Comparison of ENCODE assay signal across 29 cellular contexts in the genomic region with DNA sequence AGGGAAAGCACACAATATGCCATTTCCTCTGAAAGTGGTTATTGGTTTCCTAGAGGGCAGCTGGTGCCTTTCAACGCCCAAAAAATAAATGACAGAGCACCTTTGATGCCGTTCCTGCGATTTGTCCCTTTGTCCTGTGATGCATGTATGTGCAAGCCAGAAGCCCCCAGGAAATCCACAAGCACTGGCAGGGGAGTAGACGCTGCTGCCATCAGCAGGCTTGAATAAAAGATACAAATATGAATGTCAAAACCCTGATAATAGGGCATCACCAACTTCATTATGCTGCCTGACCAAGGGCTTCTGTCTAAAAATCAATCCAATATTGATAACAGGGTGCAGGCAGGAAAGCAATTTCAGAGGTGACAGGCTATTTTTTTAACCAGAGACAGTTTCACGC.
"Had no signal": no experiment of that assay in that cellular context is flagged by ENCODE, and none has a peak within 500 bp of the region (broad histone marks: within the 10 kb centered on the region; RNA-seq: fewer than 3 reads in every experiment).

No MANE protein-coding gene starts in this region.

- H3K4me1 ChIP-seq: ascending aorta, breast epithelium, colonic mucosa had no signal

- H3K36me3 ChIP-seq: ascending aorta, breast epithelium, cardiac muscle cell, colonic mucosa had no signal

- H3K27ac ChIP-seq: ascending aorta, breast epithelium, cardiac muscle cell, colonic mucosa, epithelial cell of prostate, VCaP had no signal

- H3K36me3 Mint-ChIP-seq: activated CD4-positive, alpha-beta memory T cell treated with anti-CD3 and anti-CD28 coated beads for 36 hours; activated CD8-positive, alpha-beta memory T cell treated with anti-CD3 and anti-CD28 coated beads, Interleukin-2, amount 10 ng/mL, durations not matched to agents 7 days and 5 days; activated naive CD4-positive, alpha-beta T cell treated with anti-CD3 and anti-CD28 coated beads, Interleukin-2, amount 10 ng/mL, durations not matched to agents 7 days and 5 days; activated naive CD4-positive, alpha-beta T cell treated with anti-CD3 and anti-CD28 coated beads, Interleukin-2, amount 50 U/mL, for 72 hours; activated naive CD8-positive, alpha-beta T cell treated with anti-CD3 and anti-CD28 coated beads, Interleukin-2, amount 10 ng/mL, durations not matched to agents 7 days and 5 days; brain; WTC11 had no signal

- H3K9me3 Mint-ChIP-seq: activated CD4-positive, alpha-beta memory T cell treated with anti-CD3 and anti-CD28 coated beads for 36 hours; activated naive CD4-positive, alpha-beta T cell treated with anti-CD3 and anti-CD28 coated beads, Interleukin-2, amount 10 ng/mL, durations not matched to agents 7 days and 5 days; activated naive CD4-positive, alpha-beta T cell treated with anti-CD3 and anti-CD28 coated beads, Interleukin-2, amount 50 U/mL, for 72 hours; activated naive CD8-positive, alpha-beta T cell treated with anti-CD3 and anti-CD28 coated beads, Interleukin-2, amount 10 ng/mL, durations not matched to agents 7 days and 5 days; activated T-helper 1 cell treated with anti-CD3 and anti-CD28 coated beads, Interleukin-12 subunit alpha, Interleukin-12 subunit beta, Interleukin-2, Interleukin-4 antibody, amounts not matched to agents 30 ng/mL and 10 ng/mL and 1 ng/mL, durations not matched to agents 14 hours and 24 hours and 36 hours; activated T-helper 2 cell treated with anti-CD3 and anti-CD28 coated beads, Interferon-gamma antibody, Interleukin-2, Interleukin-4, amounts not matched to agents 10 μg/mL and 5 μg/mL and 100 μg/mL, durations not matched to agents 14 hours and 24 hours and 36 hours; brain; WTC11 had no signal

- H3K4me3 ChIP-seq: ascending aorta, breast epithelium, cardiac muscle cell, colonic mucosa had no signal

- H3K9me3 ChIP-seq: ascending aorta, breast epithelium, colonic mucosa had no signal

- H3K27ac Mint-ChIP-seq: activated CD4-positive, alpha-beta memory T cell treated with anti-CD3 and anti-CD28 coated beads for 36 hours; activated CD8-positive, alpha-beta memory T cell treated with anti-CD3 and anti-CD28 coated beads, Interleukin-2, amount 10 ng/mL, durations not matched to agents 7 days and 5 days; activated CD8-positive, alpha-beta T cell treated with anti-CD3 and anti-CD28 coated beads, Interleukin-2, amount 10 ng/mL, durations not matched to agents 7 days and 5 days; activated naive CD4-positive, alpha-beta T cell treated with anti-CD3 and anti-CD28 coated beads, Interleukin-2, amount 10 ng/mL, durations not matched to agents 7 days and 5 days; activated naive CD4-positive, alpha-beta T cell treated with anti-CD3 and anti-CD28 coated beads, Interleukin-2, amount 50 U/mL, for 72 hours; activated naive CD8-positive, alpha-beta T cell treated with anti-CD3 and anti-CD28 coated beads, Interleukin-2, amount 10 ng/mL, durations not matched to agents 7 days and 5 days; activated T-helper 1 cell treated with anti-CD3 and anti-CD28 coated beads, Interleukin-12 subunit alpha, Interleukin-12 subunit beta, Interleukin-2, Interleukin-4 antibody, amounts not matched to agents 30 ng/mL and 10 ng/mL and 1 ng/mL, durations not matched to agents 14 hours and 24 hours and 36 hours; activated T-helper 2 cell treated with anti-CD3 and anti-CD28 coated beads, Interferon-gamma antibody, Interleukin-2, Interleukin-4, amounts not matched to agents 10 μg/mL and 5 μg/mL and 100 μg/mL, durations not matched to agents 14 hours and 24 hours and 36 hours; WTC11 had no signal

- H3K27me3 ChIP-seq: ascending aorta, colonic mucosa had no signal

- H3K4me1 Mint-ChIP-seq: activated CD8-positive, alpha-beta memory T cell treated with anti-CD3 and anti-CD28 coated beads, Interleukin-2, amount 10 ng/mL, durations not matched to agents 7 days and 5 days; activated naive CD4-positive, alpha-beta T cell treated with anti-CD3 and anti-CD28 coated beads, Interleukin-2, amount 10 ng/mL, durations not matched to agents 7 days and 5 days; activated naive CD8-positive, alpha-beta T cell treated with anti-CD3 and anti-CD28 coated beads, Interleukin-2, amount 10 ng/mL, durations not matched to agents 7 days and 5 days had no signal

- ATAC-seq: activated CD8-positive, alpha-beta memory T cell treated with anti-CD3 and anti-CD28 coated beads, Interleukin-2, amount 10 ng/mL, durations not matched to agents 7 days and 5 days; activated CD8-positive, alpha-beta T cell treated with anti-CD3 and anti-CD28 coated beads, Interleukin-2, amount 10 ng/mL, durations not matched to agents 7 days and 5 days; activated naive CD4-positive, alpha-beta T cell treated with anti-CD3 and anti-CD28 coated beads, Interleukin-2, amount 50 U/mL, for 72 hours; WTC11 had no signal

- H3K4me3 Mint-ChIP-seq: activated CD4-positive, alpha-beta memory T cell treated with anti-CD3 and anti-CD28 coated beads for 36 hours; activated CD8-positive, alpha-beta memory T cell treated with anti-CD3 and anti-CD28 coated beads, Interleukin-2, amount 10 ng/mL, durations not matched to agents 7 days and 5 days; activated CD8-positive, alpha-beta T cell treated with anti-CD3 and anti-CD28 coated beads, Interleukin-2, amount 10 ng/mL, durations not matched to agents 7 days and 5 days; activated naive CD4-positive, alpha-beta T cell treated with anti-CD3 and anti-CD28 coated beads, Interleukin-2, amount 10 ng/mL, durations not matched to agents 7 days and 5 days; activated naive CD8-positive, alpha-beta T cell treated with anti-CD3 and anti-CD28 coated beads, Interleukin-2, amount 10 ng/mL, durations not matched to agents 7 days and 5 days; activated T-helper 1 cell treated with anti-CD3 and anti-CD28 coated beads, Interleukin-12 subunit alpha, Interleukin-12 subunit beta, Interleukin-2, Interleukin-4 antibody, amounts not matched to agents 30 ng/mL and 10 ng/mL and 1 ng/mL, durations not matched to agents 14 hours and 24 hours and 36 hours; brain; WTC11 had no signal

- DNase-seq: activated CD4-positive, alpha-beta memory T cell treated with anti-CD3 and anti-CD28 coated beads for 36 hours; activated CD4-positive, alpha-beta T cell treated with anti-CD3 and anti-CD28 coated beads for 1 hour; activated CD4-positive, alpha-beta T cell treated with anti-CD3 and anti-CD28 coated beads for 48 hours; activated CD8-positive, alpha-beta memory T cell treated with anti-CD3 and anti-CD28 coated beads, Interleukin-2, amount 10 ng/mL, durations not matched to agents 7 days and 5 days; activated CD8-positive, alpha-beta memory T cell treated with anti-CD3 and anti-CD28 coated beads, Interleukin-2, amount 50 U/mL, for 4 hours; activated CD8-positive, alpha-beta T cell treated with anti-CD3 and anti-CD28 coated beads, Interleukin-2, amount 10 ng/mL, durations not matched to agents 7 days and 5 days; activated gamma-delta T cell; activated naive CD4-positive, alpha-beta T cell; activated naive CD4-positive, alpha-beta T cell treated with anti-CD3 and anti-CD28 coated beads, Interleukin-2, amount 10 ng/mL, durations not matched to agents 7 days and 5 days; activated naive CD8-positive, alpha-beta T cell treated with anti-CD3 and anti-CD28 coated beads, Interleukin-2, amount 10 ng/mL, durations not matched to agents 7 days and 5 days; activated T-cell treated with anti-CD3 and anti-CD28 coated beads, Interleukin-2, amount 50 U/mL, for 1 hour; activated T-cell treated with anti-CD3 and anti-CD28 coated beads, Interleukin-2, amount 50 U/mL, for 48 hours; central memory CD4-positive, alpha-beta T cell; cerebellar nuclear complex; colonic mucosa; effector CD8-positive, alpha-beta T cell; foreskin fibroblast; head of caudate nucleus; T-helper 2 cell had no signal
